In genomic region chr10:22324893-22325271, GRCh38 we compare ENCODE assay signal across 1 cellular context.
TF ChIP-seq lines count a peak whose summit lies in the region.

No MANE protein-coding gene starts in this region.

TF ChIP-seq in K562, 482 proteins besides CTCF, POLR2A, EP300 and RAD21:
- no peak for TF ChIP-seq VEZF1 (CRISPR knock-in tag; IDR thresholded peaks at IDR 0.05)
- TF ChIP-seq TAF1 (IDR thresholded peaks at IDR 0.05; ENCODE audit: control insufficient read depth, extremely low read depth, insufficient read depth, low read length, severe bottlenecking): no peak
- TF ChIP-seq ZNF3 (CRISPR knock-in tag; IDR thresholded peaks at IDR 0.05): no peak
- TF ChIP-seq SIN3B (IDR thresholded peaks at IDR 0.05; ENCODE audit: low read depth): 0 out of 2 replicates have a peak, but pooled peaks have one; percentile 11
- TF ChIP-seq TARDBP (IDR thresholded peaks at IDR 0.05): no peak
- no peak for TF ChIP-seq NFRKB (IDR thresholded peaks at IDR 0.05; ENCODE audit: low read depth)
- TF ChIP-seq HNRNPH1 (optimal IDR thresholded peaks at IDR 0.05; ENCODE audit: low read depth, low read length): no peak
- TF ChIP-seq TRIM28 (IDR thresholded peaks at IDR 0.05): no peak
- peak; percentile 66 for TF ChIP-seq MEIS2 (IDR thresholded peaks at IDR 0.05; ENCODE audit: partially characterized antibody)
- TF ChIP-seq ZMIZ1 (IDR thresholded peaks at IDR 0.05; ENCODE audit: low read depth in 2 of 2, low read length in 2 of 2): no peak
- no peak for TF ChIP-seq ZC3H8 (IDR thresholded peaks at IDR 0.05)
- peak; percentile 43; the same call in 1 of the 2 replicates for TF ChIP-seq RAD51 (IDR thresholded peaks at IDR 0.05; ENCODE audit: borderline replicate concordance, low read depth)
- TF ChIP-seq CBFB (CRISPR knock-in tag; IDR thresholded peaks at IDR 0.05): no peak
- TF ChIP-seq ZNF354B (CRISPR knock-in tag; IDR thresholded peaks at IDR 0.05): no peak
- TF ChIP-seq SIN3A (IDR thresholded peaks at IDR 0.05; ENCODE audit: borderline replicate concordance in 2 of 2, control insufficient read depth in 1 of 2, low read depth in 2 of 2, low read length in 2 of 2): peak in 1 of 2 experiments; percentile 67; a peak in 1 of 4 replicates
- TF ChIP-seq JUND (IDR thresholded peaks at IDR 0.05; ENCODE audit: borderline replicate concordance, low read depth, low read length): no peak
- TF ChIP-seq JUND (tag; IDR thresholded peaks at IDR 0.05; ENCODE audit: borderline replicate concordance, low read depth, low read length): no peak
- TF ChIP-seq MNT (conservative IDR thresholded peaks at IDR 0.05): peak in 1 of 2 experiments; percentile 26; a peak in 2 of 4 replicates
- TF ChIP-seq PBX2 (CRISPR knock-in tag; IDR thresholded peaks at IDR 0.05; ENCODE audit: low read depth): no peak
- peak; percentile 52; the same call in 1 of the 2 replicates for TF ChIP-seq PBX2 (tag; conservative IDR thresholded peaks at IDR 0.05; ENCODE audit: low read depth)
- no peak for TF ChIP-seq KAT7 (CRISPR knock-in tag; IDR thresholded peaks at IDR 0.05; ENCODE audit: borderline replicate concordance)
- no peak for TF ChIP-seq MCM7 (IDR thresholded peaks at IDR 0.05)
- TF ChIP-seq SOX6 (IDR thresholded peaks at IDR 0.05): no peak
- no peak for TF ChIP-seq TFAP4 (CRISPR knock-in tag; IDR thresholded peaks at IDR 0.05; ENCODE audit: borderline replicate concordance)
- TF ChIP-seq ZBTB1 (CRISPR knock-in tag; IDR thresholded peaks at IDR 0.05; ENCODE audit: borderline replicate concordance, low read depth): no peak
- TF ChIP-seq SNAPC5 (CRISPR knock-in tag; IDR thresholded peaks at IDR 0.05): no peak
- no peak for TF ChIP-seq HNRNPK (IDR thresholded peaks at IDR 0.05; ENCODE audit: low read depth, low read length, poor library complexity, severe bottlenecking)
